In the genomic region with DNA sequence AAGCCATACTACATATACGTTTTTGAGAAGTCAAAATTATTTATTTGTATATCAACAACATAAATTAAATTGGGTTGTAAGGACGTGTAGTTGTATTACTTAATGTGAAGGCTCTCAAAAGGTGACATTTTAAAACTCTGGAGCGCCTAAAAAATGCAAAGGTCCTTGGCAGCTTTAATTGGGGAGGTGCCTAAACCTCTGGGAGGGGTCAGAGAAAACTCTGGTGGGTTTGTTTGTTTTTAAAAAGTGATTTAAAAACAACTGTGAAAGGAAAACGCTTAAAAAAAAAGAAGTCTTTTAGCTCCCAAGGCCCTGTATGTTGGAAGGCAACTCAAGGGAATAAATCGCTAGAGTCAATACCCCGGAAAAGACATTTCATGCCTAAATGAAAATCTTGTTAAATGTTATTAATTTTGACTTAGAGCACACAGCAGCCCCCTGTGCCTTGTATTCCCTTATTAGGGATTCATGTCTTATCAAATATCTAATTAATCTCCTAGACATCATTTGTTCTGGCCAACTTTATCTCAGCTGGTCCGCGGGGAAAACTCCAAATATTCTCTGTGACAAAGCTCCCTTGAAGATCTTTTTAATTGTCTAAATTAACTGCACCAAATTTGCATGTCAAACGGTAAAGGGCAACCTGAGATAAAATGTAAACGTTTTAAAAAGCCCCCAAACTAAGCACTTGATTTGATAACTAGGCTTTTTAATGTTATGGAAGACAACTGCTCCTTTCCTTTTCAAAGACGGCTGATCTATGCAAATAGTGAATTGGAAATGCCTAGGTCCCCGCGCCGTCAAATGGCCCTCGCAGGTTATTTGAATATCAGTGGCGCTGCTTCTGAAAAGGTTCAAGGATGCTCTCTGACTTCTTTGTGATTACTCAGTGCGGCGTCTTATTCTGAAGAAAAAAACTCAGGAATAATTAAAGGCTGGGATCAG, we compare ENCODE assay signal across 1 cellular context.
TF ChIP-seq lines count a peak whose summit lies in the region.

No MANE protein-coding gene starts in this region.

TF ChIP-seq in GM12878, 131 proteins besides CTCF, POLR2A, EP300 and RAD21:
- TF ChIP-seq EZH2 (IDR thresholded peaks at IDR 0.05; ENCODE audit: borderline replicate concordance, control insufficient read depth, low read depth, low read length) (peak; percentile 76; the same call in 1 of the 2 replicates), ATF3 (IDR thresholded peaks at IDR 0.05; ENCODE audit: borderline replicate concordance, extremely low read depth, low read depth, low read length) (no peak), SUZ12 (IDR thresholded peaks at IDR 0.05; ENCODE audit: unreplicated experiment) (peak; percentile 2)
